ENCODE assay signal across 19 cellular contexts in the genomic region with DNA sequence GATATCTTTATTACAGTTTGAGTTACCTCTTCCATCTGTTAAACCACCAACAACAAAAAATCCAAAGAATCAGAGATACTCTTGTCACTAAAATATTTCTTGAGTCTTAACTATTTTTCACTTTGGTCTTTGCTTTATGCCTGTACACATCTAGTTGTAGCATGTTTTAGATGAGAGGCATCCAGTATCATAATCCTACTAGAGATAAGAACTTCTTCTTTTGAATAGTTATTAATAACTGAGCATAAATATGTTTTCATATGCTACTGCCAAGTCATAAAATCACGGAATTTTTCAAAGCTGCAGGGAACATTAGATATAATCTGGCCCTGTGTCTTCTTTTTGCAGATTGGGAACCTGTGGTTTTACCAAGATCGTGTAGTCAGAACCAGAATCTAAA. TPM values are rescaled to one million over a fixed set of nuclear protein-coding genes. Genes with fewer than 3 reads are reported as not detected.
DNase-seq lines count a peak whose midpoint lies in the region; ATAC-seq and TF ChIP-seq lines count a peak whose summit lies in the region.
"Had no signal": no experiment of that assay in that cellular context is flagged by ENCODE, and none has a peak within 500 bp of the region (broad histone marks: within the 10 kb centered on the region; RNA-seq: fewer than 3 reads in every experiment).

No MANE protein-coding gene starts in this region.

- intact Hi-C loops in CD8-positive, alpha-beta T cell (cut with DNase I, micrococcal nuclease) = no loop called here
- intact Hi-C loops in left cardiac atrium (cut with DNase I) = no loop called here

- TF ChIP-seq CTCF in CD8-positive, alpha-beta T cell (IDR thresholded peaks at IDR 0.05) = no peak

- no peak overlapping the region for H3K27ac ChIP-seq in CD8-positive, alpha-beta T cell (ENCODE audit: low read depth, low read length)
- H3K27ac ChIP-seq: PC-9 had no signal

- H3K4me1 Mint-ChIP-seq in activated CD4-positive, alpha-beta T cell treated with anti-CD3 and anti-CD28 coated beads, Interleukin-2, amount 10 ng/mL, durations not matched to agents 7 days and 5 days = peaks cover 39% of the 10 kb centered on the region
- peaks cover 72% of the 10 kb centered on the region for H3K4me1 Mint-ChIP-seq in CD8-positive, alpha-beta T cell (ENCODE audit: low read depth)
- H3K4me1 Mint-ChIP-seq in activated T-helper 17 cell treated with anti-CD3 and anti-CD28 coated beads, Interleukin-2, amount 50 U/mL, for 72 hours = peaks cover 28% of the 10 kb centered on the region
- H3K4me1 Mint-ChIP-seq in memory B cell = peaks cover 16% of the 10 kb centered on the region

- peaks cover 78% of the 10 kb centered on the region for H3K36me3 Mint-ChIP-seq in activated CD4-positive, alpha-beta T cell treated with anti-CD3 and anti-CD28 coated beads, Interleukin-2, amount 10 ng/mL, durations not matched to agents 7 days and 5 days (ENCODE audit: low read depth)
- peaks cover 83% of the 10 kb centered on the region for H3K36me3 Mint-ChIP-seq in CD8-positive, alpha-beta T cell
- peaks cover 98% of the 10 kb centered on the region for H3K36me3 Mint-ChIP-seq in activated T-helper 17 cell treated with anti-CD3 and anti-CD28 coated beads, Interleukin-2, amount 50 U/mL, for 72 hours (ENCODE audit: low read depth)
- H3K36me3 Mint-ChIP-seq in memory B cell = peaks cover 40% of the 10 kb centered on the region

- no peaks in the 10 kb centered on the region for H3K27me3 ChIP-seq in CD8-positive, alpha-beta T cell (ENCODE audit: insufficient read depth, low read length)
- H3K27me3 ChIP-seq: BE2C had no signal

- ATAC-seq in CD8-positive, alpha-beta T cell = no peak
- ATAC-seq in activated T-helper 17 cell treated with anti-CD3 and anti-CD28 coated beads, Interleukin-2, amount 50 U/mL, for 72 hours (replicated peaks) = no peak
- ATAC-seq in memory B cell (ENCODE audit: low read depth) = no peak
- no peak for ATAC-seq in left cardiac atrium
- ATAC-seq: K562 had no signal

- H3K4me1 ChIP-seq in CD8-positive, alpha-beta T cell (ENCODE audit: insufficient read depth, low read length) = peaks cover 21% of the 10 kb centered on the region
- H3K4me1 ChIP-seq: BE2C had no signal

- DNase-seq in activated CD4-positive, alpha-beta T cell treated with anti-CD3 and anti-CD28 coated beads, Interleukin-2, amount 10 ng/mL, durations not matched to agents 7 days and 5 days = no peak
- DNase-seq in activated CD4-positive, alpha-beta T cell treated with anti-CD3 and anti-CD28 coated beads, Interleukin-2, amount 50 U/mL, for 4 hours = no peak
- no peak for DNase-seq in CD8-positive, alpha-beta T cell
- DNase-seq in memory B cell (ENCODE audit: low spot score in 2 of 2) (no peak), NCI-H1417 (lab: John Stamatoyannopoulos, UW) (no peak), left cardiac atrium (no peak), NCI-H2029 (lab: John Stamatoyannopoulos, UW) (no peak)
- DNase-seq: BE2C, DMS79 treated with DMSO at 0.1 percent for 48 hours, HFFc6, NCI-H1092 treated with DMSO at 0.1 percent for 48 hours, NCI-H1694, NCI-H2107, NCI-H2227 treated with DMSO at 0.1 percent for 48 hours, NCI-H510A treated with DMSO at 0.1 percent for 48 hours, PC-9, SIG-M5 had no signal

- POLR2A ChIA-PET in activated CD4-positive, alpha-beta T cell treated with anti-CD3 and anti-CD28 coated beads, Interleukin-2, amount 10 ng/mL, durations not matched to agents 7 days and 5 days (lab: Charles Lee) = no interaction called here
- POLR2A ChIA-PET in CD8-positive, alpha-beta T cell (lab: Charles Lee) = interaction anchor here (1.1 kb wide), 1 partner anchor 43 kb away, joined by 3 read pairs; no protein-coding TSS in a partner anchor

- peaks cover 42% of the 10 kb centered on the region for H3K36me3 ChIP-seq in CD8-positive, alpha-beta T cell (ENCODE audit: insufficient read depth, low read length)

- H3K27ac Mint-ChIP-seq in activated CD4-positive, alpha-beta T cell treated with anti-CD3 and anti-CD28 coated beads, Interleukin-2, amount 10 ng/mL, durations not matched to agents 7 days and 5 days = peak overlapping the region; percentile 22
- peak overlapping the region; percentile 2 for H3K27ac Mint-ChIP-seq in CD8-positive, alpha-beta T cell
- H3K27ac Mint-ChIP-seq in activated T-helper 17 cell treated with anti-CD3 and anti-CD28 coated beads, Interleukin-2, amount 50 U/mL, for 72 hours = peak overlapping the region; percentile 64
- peak overlapping the region; percentile 17 for H3K27ac Mint-ChIP-seq in memory B cell
- H3K27ac Mint-ChIP-seq: HFFc6 had no signal

- CTCF ChIA-PET in activated CD4-positive, alpha-beta T cell treated with anti-CD3 and anti-CD28 coated beads, Interleukin-2, amount 10 ng/mL, durations not matched to agents 7 days and 5 days (lab: Charles Lee) = interaction anchor here (1.5 kb wide), 1 partner anchor 41 kb away, joined by 4 read pairs; no protein-coding TSS in a partner anchor
- CTCF ChIA-PET in CD8-positive, alpha-beta T cell (lab: Charles Lee) = interaction anchor here (1.5 kb wide), 1 partner anchor 22 kb away, joined by 4 read pairs; no protein-coding TSS in a partner anchor

- no peaks in the 10 kb centered on the region for H3K9me3 ChIP-seq in CD8-positive, alpha-beta T cell (ENCODE audit: low read length)
- H3K9me3 ChIP-seq: BE2C had no signal

- no peak overlapping the region for H3K4me3 ChIP-seq in CD8-positive, alpha-beta T cell (ENCODE audit: low read depth, low read length)
- H3K4me3 ChIP-seq: K562, PC-9 had no signal

- no peaks in the 10 kb centered on the region for H3K9me3 Mint-ChIP-seq in activated CD4-positive, alpha-beta T cell treated with anti-CD3 and anti-CD28 coated beads, Interleukin-2, amount 10 ng/mL, durations not matched to agents 7 days and 5 days
- no peaks in the 10 kb centered on the region for H3K9me3 Mint-ChIP-seq in CD8-positive, alpha-beta T cell
- H3K9me3 Mint-ChIP-seq in activated T-helper 17 cell treated with anti-CD3 and anti-CD28 coated beads, Interleukin-2, amount 50 U/mL, for 72 hours = no peaks in the 10 kb centered on the region
- no peaks in the 10 kb centered on the region for H3K9me3 Mint-ChIP-seq in memory B cell
- H3K9me3 Mint-ChIP-seq: HFFc6 had no signal

- no peaks in the 10 kb centered on the region for H3K27me3 Mint-ChIP-seq in activated CD4-positive, alpha-beta T cell treated with anti-CD3 and anti-CD28 coated beads, Interleukin-2, amount 10 ng/mL, durations not matched to agents 7 days and 5 days
- H3K27me3 Mint-ChIP-seq in CD8-positive, alpha-beta T cell (ENCODE audit: low read depth) = no peaks in the 10 kb centered on the region
- H3K27me3 Mint-ChIP-seq in activated T-helper 17 cell treated with anti-CD3 and anti-CD28 coated beads, Interleukin-2, amount 50 U/mL, for 72 hours = no peaks in the 10 kb centered on the region
- no peaks in the 10 kb centered on the region for H3K27me3 Mint-ChIP-seq in memory B cell

- H3K4me3 Mint-ChIP-seq in activated CD4-positive, alpha-beta T cell treated with anti-CD3 and anti-CD28 coated beads, Interleukin-2, amount 10 ng/mL, durations not matched to agents 7 days and 5 days = no peak overlapping the region
- H3K4me3 Mint-ChIP-seq in CD8-positive, alpha-beta T cell = no peak overlapping the region
- no peak overlapping the region for H3K4me3 Mint-ChIP-seq in activated T-helper 17 cell treated with anti-CD3 and anti-CD28 coated beads, Interleukin-2, amount 50 U/mL, for 72 hours
- no peak overlapping the region for H3K4me3 Mint-ChIP-seq in memory B cell
- H3K4me3 Mint-ChIP-seq: HFFc6 had no signal

RNA-seq across cellular contexts. Expression of a gene that starts 55.3 kb away (rescaled TPM):
- total RNA-seq in activated CD4-positive, alpha-beta T cell treated with anti-CD3 and anti-CD28 coated beads, Interleukin-2, amount 10 ng/mL, durations not matched to agents 7 days and 5 days = 100 to 1,000 TPM; 201 to 229 TPM
- 100 to 1,000 TPM; 253 to 259 TPM for total RNA-seq in CD8-positive, alpha-beta T cell
- total RNA-seq in activated T-helper 17 cell treated with anti-CD3 and anti-CD28 coated beads, Interleukin-2, amount 50 U/mL, for 72 hours = 100 to 1,000 TPM; 168 to 215 TPM
- total RNA-seq in left cardiac atrium = 10 to 100 TPM; 16.0 to 16.4 TPM

Comparison
In these comparisons a context has a peak if more than half of its experiments do, and no peak if none do; other contexts are left out.
1. H3K27ac Mint-ChIP-seq: peak in every context shown above with its lines; median percentile 64 in activated T-helper 17 cell treated with anti-CD3 and anti-CD28 coated beads, Interleukin-2, amount 50 U/mL, for 72 hours; 22 in activated CD4-positive, alpha-beta T cell treated with anti-CD3 and anti-CD28 coated beads, Interleukin-2, amount 10 ng/mL, durations not matched to agents 7 days and 5 days; 17 in memory B cell; 2 in CD8-positive, alpha-beta T cell.
2. RNA of a gene that starts 55.3 kb away (total RNA-seq): 253 to 259 TPM in CD8-positive, alpha-beta T cell, 201 to 229 TPM in activated CD4-positive, alpha-beta T cell treated with anti-CD3 and anti-CD28 coated beads, Interleukin-2, amount 10 ng/mL, durations not matched to agents 7 days and 5 days and 168 to 215 TPM in activated T-helper 17 cell treated with anti-CD3 and anti-CD28 coated beads, Interleukin-2, amount 50 U/mL, for 72 hours; 16.0 to 16.4 TPM in left cardiac atrium; every median in the first group is over 4 times any median in the second.